Comparison of ENCODE assay signal across 10 cellular contexts in genomic region chr9:83977196-83977595, GRCh38. TPM values are rescaled to one million over a fixed set of nuclear protein-coding genes. Genes with fewer than 3 reads are reported as not detected.
A peak's percentile ranks its signal among the peaks of the same experiment; 100 is the strongest.
DNase-seq lines count a peak whose midpoint lies in the region; ATAC-seq, FAIRE-seq and TF ChIP-seq lines count a peak whose summit lies in the region.
"Had no signal": no experiment of that assay in that cellular context is flagged by ENCODE, and none has a peak within 500 bp of the region (broad histone marks: within the 10 kb centered on the region; RNA-seq: fewer than 3 reads in every experiment).

No MANE protein-coding gene starts in this region.

- H3K9me1 ChIP-seq in K562 (ENCODE audit: control insufficient read depth, insufficient read depth, low read length): no peaks in the 10 kb centered on the region

- no peak for TF ChIP-seq POLR2A in K562 (conservative IDR thresholded peaks at IDR 0.05)

- no peak for TF ChIP-seq RAD21 in K562 (CRISPR knock-in tag; conservative IDR thresholded peaks at IDR 0.05 in 1 of 2, IDR thresholded peaks at IDR 0.05 in 1 of 2)

- H3K36me3 ChIP-seq in HUES6 (ENCODE audit: control insufficient read depth, insufficient read depth, low read length): peaks cover 76% of the 10 kb centered on the region
- H3K36me3 ChIP-seq in K562 (ENCODE audit: control insufficient read depth, insufficient read depth, low read length): peaks cover 71% of the 10 kb centered on the region
- peaks cover 51% of the 10 kb centered on the region in 2 donors for H3K36me3 ChIP-seq in muscle layer of duodenum (ENCODE audit: control insufficient read depth in 1 of 2, insufficient read depth in 2 of 2, low read length in 2 of 2)

- CTCF ChIA-PET in K562 (lab: Yijun Ruan, JAX; ENCODE audit: low intra/inter-chr PET ratio): no interaction called here

- H3K9ac ChIP-seq in HUES6 (ENCODE audit: low read length) (no peak overlapping the region), K562 (ENCODE audit: insufficient read depth in 1 of 2, low read depth in 2 of 2, low read length in 2 of 2) (no peak overlapping the region)

- H3K4me3 ChIP-seq in AG10803 (ENCODE audit: low read length) (peak overlapping the region; percentile 96), HUES6 (ENCODE audit: low read depth, low read length) (peak overlapping the region; percentile 99), K562 (peak overlapping the region; percentile 74; the same call in 1 of the 2 replicates), muscle layer of duodenum (ENCODE audit: low read depth in 1 of 2, low read length in 2 of 2) (peak overlapping the region; percentile 97 to 99)

- in situ Hi-C loops in K562 (cut with MboI): no loop called here

- no TSS peak for BruUV-seq in K562 (replicated peaks; lab: Mats Ljungman, UMichigan)

- H3K4me2 ChIP-seq in K562 (ENCODE audit: insufficient read depth, low read length): no peak overlapping the region

- WGBS in K562 (ENCODE audit: insufficient coverage, low coverage, missing lambda C conversion rate): 86% methylated on average over 1 of the region's 1 CpG

- peaks cover 97% of the 10 kb centered on the region for H3K79me2 ChIP-seq in K562 (ENCODE audit: control insufficient read depth, insufficient read depth, low read length)

- H3K27me3 ChIP-seq in HUES6 (ENCODE audit: control insufficient read depth, insufficient read depth, low read length) (no peaks in the 10 kb centered on the region), K562 (ENCODE audit: control insufficient read depth in 2 of 2, insufficient read depth in 2 of 2, low read length in 2 of 2) (no peaks in the 10 kb centered on the region), muscle layer of duodenum (ENCODE audit: low read depth, low read length) (no peaks in the 10 kb centered on the region)

- POLR2A ChIA-PET in K562 (lab: Yijun Ruan, JAX): interaction anchor here (2.2 to 2.7 kb wide), 2 partner anchors 10 to 12 kb away, joined by 10 to 11 read pairs; no protein-coding TSS in a partner anchor

- TF ChIP-seq EP300 in K562 (IDR thresholded peaks at IDR 0.05; ENCODE audit: low read length): no peak

- DNase-seq in AG10803 (ENCODE audit: low read depth) (no peak), K562 (ENCODE audit: extremely low read depth in 1 of 4, low spot score in 3 of 4) (no peak), D341Med (ENCODE audit: low spot score) (no peak), OCI-M2 (lab: John Stamatoyannopoulos, UW; ENCODE audit: unreplicated experiment) (no peak), NCI-H187 (lab: John Stamatoyannopoulos, UW) (no peak), DMS153 treated with DMSO at 0.1 percent for 48 hours (lab: John Stamatoyannopoulos, UW; ENCODE audit: unreplicated experiment) (no peak)
- DNase-seq: SW 1271 had no signal

- ATAC-seq in K562: no peak

- peaks cover 7% of the 10 kb centered on the region; the same call in 1 of the 2 replicates for H3K4me1 ChIP-seq in HUES6 (ENCODE audit: control insufficient read depth, insufficient read depth, low read length)
- no peaks in the 10 kb centered on the region for H3K4me1 ChIP-seq in K562 (replicated peaks in 1 of 2; ENCODE audit: control insufficient read depth in 2 of 2, insufficient read depth in 2 of 2, low read length in 2 of 2)
- H3K4me1 ChIP-seq in muscle layer of duodenum (ENCODE audit: control insufficient read depth in 1 of 2, insufficient read depth in 2 of 2, low read length in 2 of 2): peaks cover 5 to 30% of the 10 kb centered on the region in 2 donors

- H3K27ac ChIP-seq in HUES6 (ENCODE audit: low read depth, low read length): no peak overlapping the region
- no peak overlapping the region for H3K27ac ChIP-seq in K562 (ENCODE audit: extremely low read depth, low read depth, low read length)
- no peak overlapping the region for H3K27ac ChIP-seq in muscle layer of duodenum (ENCODE audit: low read length)

- no peak for FAIRE-seq in K562 (lab: Jason Lieb, UNC)
- FAIRE-seq: colon had no signal

- H3K9me3 ChIP-seq in HUES6 (ENCODE audit: control insufficient read depth, insufficient read depth, low read depth, low read length) (no peaks in the 10 kb centered on the region), K562 (replicated peaks; ENCODE audit: control insufficient read depth, insufficient read depth, low read depth, low read length) (no peaks in the 10 kb centered on the region), muscle layer of duodenum (ENCODE audit: control insufficient read depth in 1 of 2, low read length in 2 of 2) (no peaks in the 10 kb centered on the region)

- H4K20me1 ChIP-seq in K562 (replicated peaks; ENCODE audit: control insufficient read depth, insufficient read depth, low read length): peaks cover 24% of the 10 kb centered on the region

- TF ChIP-seq CTCF in AG10803 (conservative IDR thresholded peaks at IDR 0.05; ENCODE audit: low read length) (no peak), K562 (IDR thresholded peaks at IDR 0.05 in 2 of 3, conservative IDR thresholded peaks at IDR 0.05 in 1 of 3; ENCODE audit: insufficient read depth in 2 of 3, low read depth in 1 of 3, low read length in 3 of 3) (no peak)

- no peak overlapping the region for H2AFZ ChIP-seq in K562 (ENCODE audit: low read depth, low read length)

- intact Hi-C loops in K562 (cut with micrococcal nuclease): no loop called here

TF ChIP-seq in K562, 482 proteins besides CTCF, POLR2A, EP300 and RAD21 (continues in another document):
- TF ChIP-seq, protein P1, sequence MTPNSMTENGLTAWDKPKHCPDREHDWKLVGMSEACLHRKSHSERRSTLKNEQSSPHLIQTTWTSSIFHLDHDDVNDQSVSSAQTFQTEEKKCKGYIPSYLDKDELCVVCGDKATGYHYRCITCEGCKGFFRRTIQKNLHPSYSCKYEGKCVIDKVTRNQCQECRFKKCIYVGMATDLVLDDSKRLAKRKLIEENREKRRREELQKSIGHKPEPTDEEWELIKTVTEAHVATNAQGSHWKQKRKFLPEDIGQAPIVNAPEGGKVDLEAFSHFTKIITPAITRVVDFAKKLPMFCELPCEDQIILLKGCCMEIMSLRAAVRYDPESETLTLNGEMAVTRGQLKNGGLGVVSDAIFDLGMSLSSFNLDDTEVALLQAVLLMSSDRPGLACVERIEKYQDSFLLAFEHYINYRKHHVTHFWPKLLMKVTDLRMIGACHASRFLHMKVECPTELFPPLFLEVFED (CRISPR knock-in tag; conservative IDR thresholded peaks at IDR 0.05): no peak

RNA-seq across cellular contexts. Expression of gene HNRNPK, which starts 2.8 kb away (rescaled TPM):
- 356 and 598 TPM in 2 replicates for total RNA-seq in K562 (2011; cell fraction: chromatin; rRNA removed; ENCODE audit: low replicate concordance)
- 228 and 233 TPM in 2 replicates for total RNA-seq in K562 (2011; cell fraction: nucleolus; rRNA removed)
- 308 and 408 TPM in 2 replicates for total RNA-seq in K562 (2011; cell fraction: nucleoplasm; rRNA removed)
- total RNA-seq in K562 (2014; rRNA removed) (618 and 644 TPM in 2 replicates), K562 (2014; rRNA removed; fragmentation: Illumina TruSeq; extraction: Trizol) (459 and 532 TPM in 2 replicates), K562 (2015; rRNA removed; fragmentation: Illumina TruSeq; extraction: Trizol) (625 and 667 TPM in 2 replicates), K562 (2021) (505 and 531 TPM in 2 replicates)
- polyA plus RNA-seq in K562 (2011; rRNA removed) (462 and 670 TPM in 2 replicates), K562 (2014; fragmentation: Illumina TruSeq; extraction: Trizol) (718 and 883 TPM in 2 replicates), K562 (2014; fragmentation: Nextera tagmentation; extraction: Ambion mirVana) (100 to 1,000 TPM; 224 to 434 TPM), K562 (2014; rRNA removed) (740 and 789 TPM in 2 replicates)
- polyA plus RNA-seq in K562 (2011; cell fraction: cytosol; rRNA removed): 427 and 490 TPM in 2 replicates
- polyA plus RNA-seq in K562 (2011; cell fraction: nucleus; rRNA removed): 679 and 733 TPM in 2 replicates
- polyA plus RNA-seq in K562 (2012): 428 and 630 TPM in 2 replicates
- 665 and 715 TPM in 2 replicates for polyA minus RNA-seq in K562 (2011; rRNA and poly(A)+ RNA removed)
- 333 and 409 TPM in 2 replicates for polyA minus RNA-seq in K562 (2011; cell fraction: cytosol; rRNA and poly(A)+ RNA removed)
- polyA minus RNA-seq in K562 (2011; cell fraction: nucleus; rRNA and poly(A)+ RNA removed): 447 and 633 TPM in 2 replicates

RNA-seq across cellular contexts. Expression of gene RMI1, which starts 3.4 kb away (rescaled TPM):
- total RNA-seq in K562 (2011; cell fraction: chromatin; rRNA removed; ENCODE audit: low replicate concordance): 1.7 and 14.3 TPM in 2 replicates
- total RNA-seq in K562 (2011; cell fraction: nucleolus; rRNA removed): 1.2 and 2.0 TPM in 2 replicates
- 3.2 and 4.4 TPM in 2 replicates for total RNA-seq in K562 (2011; cell fraction: nucleoplasm; rRNA removed)
- 3.0 and 3.2 TPM in 2 replicates for total RNA-seq in K562 (2014; rRNA removed)
- 16.7 and 19.3 TPM in 2 replicates for total RNA-seq in K562 (2014; rRNA removed; fragmentation: Illumina TruSeq; extraction: Trizol)
- 14.2 and 16.3 TPM in 2 replicates for total RNA-seq in K562 (2015; rRNA removed; fragmentation: Illumina TruSeq; extraction: Trizol)
- total RNA-seq in K562 (2021): 14.6 and 15.7 TPM in 2 replicates
- 3.0 and 4.7 TPM in 2 replicates for polyA plus RNA-seq in K562 (2011; rRNA removed)
- 0.66 and 2.2 TPM in 2 replicates for polyA plus RNA-seq in K562 (2011; cell fraction: cytosol; rRNA removed)
- polyA plus RNA-seq in K562 (2011; cell fraction: nucleus; rRNA removed): 1.6 and 2.4 TPM in 2 replicates
- 7.4 and 8.8 TPM in 2 replicates for polyA plus RNA-seq in K562 (2012)
- 17.4 and 17.5 TPM in 2 replicates for polyA plus RNA-seq in K562 (2014; fragmentation: Illumina TruSeq; extraction: Trizol)
- 10 to 100 TPM in 1 of 2 experiments, 1 to 10 TPM in 1; 7.7 to 10.6 TPM for polyA plus RNA-seq in K562 (2014; fragmentation: Nextera tagmentation; extraction: Ambion mirVana)
- 6.0 and 6.9 TPM in 2 replicates for polyA plus RNA-seq in K562 (2014; rRNA removed)
- polyA minus RNA-seq in K562 (2011; rRNA and poly(A)+ RNA removed): 12.6 and 15.3 TPM in 2 replicates
- 6.6 and 9.7 TPM in 2 replicates for polyA minus RNA-seq in K562 (2011; cell fraction: cytosol; rRNA and poly(A)+ RNA removed)
- 1.5 and 2.4 TPM in 2 replicates for polyA minus RNA-seq in K562 (2011; cell fraction: nucleus; rRNA and poly(A)+ RNA removed)

RNA-seq across cellular contexts. Expression of gene KIF27, which starts 56.0 kb away (rescaled TPM):
- 1.5 and 5.2 TPM in 2 replicates for total RNA-seq in K562 (2011; cell fraction: chromatin; rRNA removed; ENCODE audit: low replicate concordance)
- total RNA-seq in K562 (2011; cell fraction: nucleolus; rRNA removed): 0.67 and 0.79 TPM in 2 replicates
- total RNA-seq in K562 (2011; cell fraction: nucleoplasm; rRNA removed): 1.7 and 3.6 TPM in 2 replicates
- total RNA-seq in K562 (2014; rRNA removed): 0.54 and 0.90 TPM in 2 replicates
- 1.9 and 2.4 TPM in 2 replicates for total RNA-seq in K562 (2014; rRNA removed; fragmentation: Illumina TruSeq; extraction: Trizol)
- total RNA-seq in K562 (2015; rRNA removed; fragmentation: Illumina TruSeq; extraction: Trizol): 2.0 and 2.1 TPM in 2 replicates
- total RNA-seq in K562 (2021): 0.85 and 0.98 TPM in 2 replicates
- polyA plus RNA-seq in K562 (2011; rRNA removed): 1.2 and 1.6 TPM in 2 replicates
- polyA plus RNA-seq in K562 (2011; cell fraction: cytosol; rRNA removed): 0.07 and 0.34 TPM in 2 replicates
- 1.3 TPM in 2 replicates for polyA plus RNA-seq in K562 (2011; cell fraction: nucleus; rRNA removed)
- 0.66 and 1.1 TPM in 2 replicates for polyA plus RNA-seq in K562 (2012)
- 0.53 and 1.1 TPM in 2 replicates for polyA plus RNA-seq in K562 (2014; fragmentation: Illumina TruSeq; extraction: Trizol)
- under 1 TPM; 0.32 to 0.50 TPM for polyA plus RNA-seq in K562 (2014; fragmentation: Nextera tagmentation; extraction: Ambion mirVana)
- polyA plus RNA-seq in K562 (2014; rRNA removed): 0.31 and 0.85 TPM in 2 replicates
- 3.6 and 5.1 TPM in 2 replicates for polyA minus RNA-seq in K562 (2011; rRNA and poly(A)+ RNA removed)
- 0.46 and 1.2 TPM in 2 replicates for polyA minus RNA-seq in K562 (2011; cell fraction: cytosol; rRNA and poly(A)+ RNA removed)
- 2.3 and 3.8 TPM in 2 replicates for polyA minus RNA-seq in K562 (2011; cell fraction: nucleus; rRNA and poly(A)+ RNA removed)
